1 cellular context compared by ENCODE assay signal in genomic region chr1:41580520-41581172, GRCh38.
TF ChIP-seq lines count a peak whose summit lies in the region.

No MANE protein-coding gene starts in this region.

TF ChIP-seq in SK-N-SH, 30 proteins besides CTCF, POLR2A, EP300 and RAD21 (continued from another document):
- no peak for TF ChIP-seq MAX (IDR thresholded peaks at IDR 0.05; ENCODE audit: low read depth)
- TF ChIP-seq POLR2AphosphoS5 (IDR thresholded peaks at IDR 0.05; ENCODE audit: low read depth, low read length): no peak
- no peak for TF ChIP-seq JUND (IDR thresholded peaks at IDR 0.05)
